In the genomic region with DNA sequence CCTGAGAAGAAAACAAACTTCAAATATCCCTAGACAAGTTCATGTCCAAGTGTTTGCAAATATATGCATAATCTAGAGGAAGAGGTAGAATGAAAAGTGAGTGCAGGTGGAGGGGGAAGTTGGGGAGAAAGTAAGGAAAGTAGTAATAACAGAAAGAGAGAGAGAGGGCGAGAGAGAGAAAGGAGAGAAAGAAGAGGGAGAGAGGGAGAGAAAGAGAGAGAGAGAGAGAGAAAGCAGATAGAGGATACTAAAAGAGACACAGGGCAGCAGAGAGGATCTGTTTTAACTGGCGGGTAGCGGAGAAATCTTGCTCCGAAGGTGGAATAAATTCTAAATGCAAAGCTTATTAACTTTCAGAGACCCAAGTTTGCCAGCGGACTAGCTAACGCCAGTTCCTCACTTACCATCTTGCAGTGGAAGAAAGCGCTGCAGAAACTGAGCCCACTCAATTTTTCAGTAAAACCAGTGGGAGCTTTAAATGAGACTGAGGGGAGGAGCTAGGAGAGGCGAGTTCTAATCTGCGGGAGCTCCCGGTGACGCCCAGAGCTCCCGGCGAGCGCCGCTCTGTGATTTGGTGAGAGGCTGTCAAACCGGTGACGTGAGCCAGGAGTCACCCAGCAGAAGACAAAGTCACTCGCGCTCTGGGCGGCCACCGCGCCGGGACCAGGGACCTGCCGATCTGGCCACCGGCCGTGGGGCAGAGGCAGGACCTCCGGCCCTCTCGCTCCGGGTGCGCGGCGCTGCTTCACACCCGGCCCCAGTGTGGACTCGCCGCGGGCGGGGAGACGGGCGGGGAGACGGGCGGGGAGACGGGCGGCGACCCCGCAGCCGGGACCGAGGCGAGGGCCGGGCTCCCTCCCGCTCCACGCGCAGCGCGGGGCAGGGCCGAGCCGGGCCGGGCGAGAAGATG, we compare ENCODE assay signal across 8 cellular contexts. TPM values are rescaled to one million over a fixed set of nuclear protein-coding genes. Genes with fewer than 3 reads are reported as not detected.
DNase-seq lines count a peak whose midpoint lies in the region; ATAC-seq and TF ChIP-seq lines count a peak whose summit lies in the region.

A gene with protein sequence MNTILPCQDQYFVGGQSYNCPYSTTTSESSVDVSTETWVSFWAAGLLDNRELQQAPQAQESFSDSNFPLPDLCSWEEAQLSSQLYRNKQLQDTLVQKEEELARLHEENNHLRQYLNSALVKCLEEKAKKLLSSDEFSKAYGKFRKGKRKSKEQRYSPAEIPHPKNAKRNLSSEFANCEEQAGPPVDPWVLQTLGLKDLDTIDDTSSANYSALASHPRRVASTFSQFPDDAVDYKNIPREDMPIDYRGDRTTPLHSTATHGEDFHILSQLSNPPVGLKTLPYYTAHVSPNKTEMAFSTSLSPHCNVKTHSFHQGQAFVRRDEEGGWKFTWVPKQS (minus strand): TSS at position 486 of the 910 bp plus-strand sequence. CDS start 79 bp downstream, at position 407.

- TF ChIP-seq CTCF in breast epithelium (IDR thresholded peaks at IDR 0.05) = no peak

- ATAC-seq in GM19043 (IDR thresholded peaks at IDR 0.05; ENCODE audit: low read depth, unreplicated experiment) = peak; percentile 84
- peak; percentile 86 for ATAC-seq in HG03175 (IDR thresholded peaks at IDR 0.05; ENCODE audit: unreplicated experiment)
- peak; percentile 97 for ATAC-seq in sciatic nerve

- intact Hi-C loops in breast epithelium (cut with DNase I; ENCODE audit: low total_unique reads) = no loop called here
- intact Hi-C loops in sciatic nerve (cut with DNase I) = no loop called here

- peak within 1 kb of the TSS; percentile 61 to 65 for H3K27ac ChIP-seq in breast epithelium

- peak in 11 of 14 donors; percentile 11 to 70 (median 43) for DNase-seq in C1 segment of cervical spinal cord (lab: John Stamatoyannopoulos, UW)
- peak; percentile 48 for DNase-seq in SK-N-DZ (ENCODE audit: low spot score)
- DNase-seq in breast epithelium (ENCODE audit: low spot score in 2 of 2) = peak; percentile 62 to 72
- DNase-seq in sciatic nerve (ENCODE audit: low spot score) = peak; percentile 83
- DNase-seq in NK-92 (lab: John Stamatoyannopoulos, UW; ENCODE audit: unreplicated experiment) = no peak

- no peaks in the 10 kb centered on the region for H3K36me3 ChIP-seq in breast epithelium

- H3K4me3 ChIP-seq in breast epithelium (peak within 1 kb of the TSS; percentile 49 to 80 (median 65)), iPS-18c (ENCODE audit: insufficient read depth, low read depth, low read length) (peak within 1 kb of the TSS; percentile 85)

- no peaks in the 10 kb centered on the region for H3K9me3 ChIP-seq in breast epithelium
- no peaks in the 10 kb centered on the region for H3K9me3 ChIP-seq in iPS-18c (ENCODE audit: control insufficient read depth, insufficient read depth, low read length)

- TF ChIP-seq POLR2A in breast epithelium (IDR thresholded peaks at IDR 0.05) = no peak

- H3K27me3 ChIP-seq in breast epithelium = peaks cover 0 to 8% of the 10 kb centered on the region in 2 donors

- H3K4me1 ChIP-seq in breast epithelium = no peaks in the 10 kb centered on the region

RNA-seq across cellular contexts. Expression of the gene that starts here (rescaled TPM):
- polyA plus RNA-seq in SK-N-DZ (2014; cell fraction: cytosol; rRNA removed) = not detected in 2 replicates
- polyA plus RNA-seq in SK-N-DZ (2014; cell fraction: nucleus; rRNA removed) = not detected in 2 replicates
- under 1 TPM in 1 of 3 donors, not detected in 2; under 0.01 TPM for total RNA-seq in breast epithelium
- not detected for total RNA-seq in sciatic nerve

Comparison
In these comparisons a context has a peak if more than half of its experiments do, and no peak if none do; other contexts are left out.
1. Peak in DNase-seq, H3K4me3 ChIP-seq and H3K27ac ChIP-seq in breast epithelium; RNA of the gene not detected or under 1 TPM.
2. Peak in DNase-seq and ATAC-seq in sciatic nerve; RNA of the gene not detected or under 1 TPM.